In genomic region chr13:99404005-99404755, GRCh38 we compare ENCODE assay signal across 11 cellular contexts.
A peak's percentile ranks its signal among the peaks of the same experiment; 100 is the strongest.
DNase-seq lines count a peak whose midpoint lies in the region; TF ChIP-seq lines count a peak whose summit lies in the region.
"Had no signal": no experiment of that assay in that cellular context is flagged by ENCODE, and none has a peak within 500 bp of the region (broad histone marks: within the 10 kb centered on the region; RNA-seq: fewer than 3 reads in every experiment).

No MANE protein-coding gene starts in this region.

- peak overlapping the region; percentile 40 for H3K27ac Mint-ChIP-seq in activated CD4-positive, alpha-beta T cell treated with anti-CD3 and anti-CD28 coated beads, Interleukin-2, amount 10 ng/mL, durations not matched to agents 24 days and 14 days
- peak overlapping the region; percentile 94 for H3K27ac Mint-ChIP-seq in dendritic cell treated with granulocyte-macrophage colony-stimulating factor and Interleukin-4, amounts not matched to agents 40 ng/mL and 50 ng/mL, for 4 days

- no peak overlapping the region for H3K4me3 Mint-ChIP-seq in activated CD4-positive, alpha-beta T cell treated with anti-CD3 and anti-CD28 coated beads, Interleukin-2, amount 10 ng/mL, durations not matched to agents 24 days and 14 days
- H3K4me3 Mint-ChIP-seq in dendritic cell treated with granulocyte-macrophage colony-stimulating factor and Interleukin-4, amounts not matched to agents 40 ng/mL and 50 ng/mL, for 4 days, result no peak overlapping the region

- H3K27ac ChIP-seq in osteoblast (ENCODE audit: low read depth, low read length), result no peak overlapping the region
- H3K27ac ChIP-seq: ovary had no signal

- intact Hi-C loops in activated CD4-positive, alpha-beta T cell treated with anti-CD3 and anti-CD28 coated beads, Interleukin-2, amount 10 ng/mL, durations not matched to agents 24 days and 14 days (cut with micrococcal nuclease), result no loop called here
- intact Hi-C loops in dendritic cell treated with granulocyte-macrophage colony-stimulating factor and Interleukin-4, amounts not matched to agents 40 ng/mL and 50 ng/mL, for 4 days (cut with micrococcal nuclease), result no loop called here

- H3K79me2 ChIP-seq in osteoblast (ENCODE audit: insufficient read depth, low read length), result no peaks in the 10 kb centered on the region

- no peaks in the 10 kb centered on the region for H3K9me3 Mint-ChIP-seq in activated CD4-positive, alpha-beta T cell treated with anti-CD3 and anti-CD28 coated beads, Interleukin-2, amount 10 ng/mL, durations not matched to agents 24 days and 14 days
- no peaks in the 10 kb centered on the region for H3K9me3 Mint-ChIP-seq in dendritic cell treated with granulocyte-macrophage colony-stimulating factor and Interleukin-4, amounts not matched to agents 40 ng/mL and 50 ng/mL, for 4 days

- no peaks in the 10 kb centered on the region for H3K36me3 ChIP-seq in osteoblast (ENCODE audit: insufficient read depth, low read length)
- H3K36me3 ChIP-seq: ovary had no signal

- H3K4me1 ChIP-seq in osteoblast (ENCODE audit: insufficient read depth, low read length), result no peaks in the 10 kb centered on the region

- H2AFZ ChIP-seq in osteoblast (ENCODE audit: low read length), result no peak overlapping the region

- DNase-seq in activated CD4-positive, alpha-beta T cell treated with anti-CD3 and anti-CD28 coated beads, Interleukin-2, amount 10 ng/mL, durations not matched to agents 24 days and 14 days, result no peak
- no peak for DNase-seq in activated CD4-positive, alpha-beta T cell treated with anti-CD3 and anti-CD28 coated beads for 48 hours
- DNase-seq in NCI-H146 (lab: John Stamatoyannopoulos, UW) (peak; percentile 27), osteoblast (ENCODE audit: insufficient read length, low spot score, missing footprints) (no peak), NCI-H82 treated with DMSO at 0.1 percent for 48 hours (lab: John Stamatoyannopoulos, UW; ENCODE audit: unreplicated experiment) (no peak), mucosa of gallbladder (ENCODE audit: low spot score) (no peak), NCI-H748 (lab: John Stamatoyannopoulos, UW; ENCODE audit: unreplicated experiment) (no peak)
- DNase-seq: DMS153, RPMI8226 had no signal

- peaks cover 2% of the 10 kb centered on the region for H3K27me3 Mint-ChIP-seq in activated CD4-positive, alpha-beta T cell treated with anti-CD3 and anti-CD28 coated beads, Interleukin-2, amount 10 ng/mL, durations not matched to agents 24 days and 14 days
- H3K27me3 Mint-ChIP-seq in dendritic cell treated with granulocyte-macrophage colony-stimulating factor and Interleukin-4, amounts not matched to agents 40 ng/mL and 50 ng/mL, for 4 days, result peaks cover 10% of the 10 kb centered on the region

- peaks cover 2% of the 10 kb centered on the region for H3K36me3 Mint-ChIP-seq in activated CD4-positive, alpha-beta T cell treated with anti-CD3 and anti-CD28 coated beads, Interleukin-2, amount 10 ng/mL, durations not matched to agents 24 days and 14 days (ENCODE audit: low read depth)
- H3K36me3 Mint-ChIP-seq in dendritic cell treated with granulocyte-macrophage colony-stimulating factor and Interleukin-4, amounts not matched to agents 40 ng/mL and 50 ng/mL, for 4 days (ENCODE audit: low read depth), result no peaks in the 10 kb centered on the region

- peak overlapping the region; percentile 53 for H3K4me2 ChIP-seq in osteoblast (ENCODE audit: insufficient read depth, low read length)

- no peak for TF ChIP-seq CTCF in osteoblast (IDR thresholded peaks at IDR 0.05; ENCODE audit: extremely low read depth, low read depth, low read length)

- H3K4me1 Mint-ChIP-seq in activated CD4-positive, alpha-beta T cell treated with anti-CD3 and anti-CD28 coated beads, Interleukin-2, amount 10 ng/mL, durations not matched to agents 24 days and 14 days, result peaks cover 22% of the 10 kb centered on the region
- peaks cover 73% of the 10 kb centered on the region for H3K4me1 Mint-ChIP-seq in dendritic cell treated with granulocyte-macrophage colony-stimulating factor and Interleukin-4, amounts not matched to agents 40 ng/mL and 50 ng/mL, for 4 days (ENCODE audit: low read depth)

- H4K20me1 ChIP-seq in osteoblast (ENCODE audit: insufficient read depth, low read length), result no peaks in the 10 kb centered on the region

- no peaks in the 10 kb centered on the region for H3K9me3 ChIP-seq in osteoblast (ENCODE audit: low read depth, low read length)
- H3K9me3 ChIP-seq: ovary had no signal

- peaks cover 22% of the 10 kb centered on the region for H3K27me3 ChIP-seq in osteoblast (ENCODE audit: insufficient read depth, low read length)
- H3K27me3 ChIP-seq: ovary had no signal

- H3K4me3 ChIP-seq in osteoblast (ENCODE audit: insufficient read depth, low read length), result no peak overlapping the region
- H3K4me3 ChIP-seq: ovary had no signal
